Comparison of ENCODE assay signal across 19 cellular contexts in genomic region chr10:132170561-132171361, GRCh38. TPM values are rescaled to one million over a fixed set of nuclear protein-coding genes. Genes with fewer than 3 reads are reported as not detected.
DNase-seq lines count a peak whose midpoint lies in the region; ATAC-seq, FAIRE-seq and TF ChIP-seq lines count a peak whose summit lies in the region.
"Had no signal": no experiment of that assay in that cellular context is flagged by ENCODE, and none has a peak within 500 bp of the region (broad histone marks: within the 10 kb centered on the region; RNA-seq: fewer than 3 reads in every experiment).

No MANE protein-coding gene starts in this region.

- peaks cover 13% of the 10 kb centered on the region for H3K4me1 Mint-ChIP-seq in T-helper 17 cell

- no peak overlapping the region for H3K27ac Mint-ChIP-seq in T-helper 17 cell
- H3K27ac Mint-ChIP-seq: GM23338 had no signal

- H3K79me2 ChIP-seq in HepG2 (ENCODE audit: insufficient read depth, low read length): no peaks in the 10 kb centered on the region

- intact Hi-C loops in HepG2 (cut with micrococcal nuclease; ENCODE audit: unreplicated experiment) (no loop called here), spleen (cut with DNase I; ENCODE audit: low total_unique reads) (no loop called here)

- 0% methylated on average over 1 of the region's 36 CpGs for WGBS in HepG2 (ENCODE audit: low lambda C conversion rate)
- 72 to 78% (median 75%) methylated on average over 25 to 36 of the region's 36 CpGs for WGBS in spleen, 5 donors
- 62 to 77% methylated on average over 21 to 36 of the region's 36 CpGs for WGBS in upper lobe of left lung, 2 donors

- no peak for FAIRE-seq in RCC 7860 (lab: Jason Lieb, UNC)
- FAIRE-seq in HepG2 (lab: Jason Lieb, UNC): no peak
- FAIRE-seq: A204.1, GM12878 had no signal

- TF ChIP-seq CTCF in HepG2 (CRISPR knock-in tag; IDR thresholded peaks at IDR 0.05) (no peak), spleen (IDR thresholded peaks at IDR 0.05 in 8 of 11, conservative IDR thresholded peaks at IDR 0.05 in 3 of 11) (no peak), upper lobe of left lung (IDR thresholded peaks at IDR 0.05) (no peak)

- peaks cover under 1% of the 10 kb centered on the region for H3K4me1 ChIP-seq in HepG2 (ENCODE audit: insufficient read depth, low read length)
- H3K4me1 ChIP-seq in spleen: peaks cover 0 to 1% (median 0%) of the 10 kb centered on the region in 6 donors
- no peaks in the 10 kb centered on the region for H3K4me1 ChIP-seq in upper lobe of left lung

- DNase-seq in activated CD4-positive, CD25-positive, alpha-beta regulatory T cell treated with anti-CD3 and anti-CD28 coated beads, Interleukin-2, amount 50 U/mL, for 72 hours: peak; percentile 31
- DNase-seq in RCC 7860 (ENCODE audit: low spot score) (peak; percentile 8), HepG2 (ENCODE audit: low spot score) (no peak), spleen (peak; percentile 70), upper lobe of left lung (no peak), T-helper 17 cell (no peak)
- DNase-seq: GDM1, Kasumi-1, NCI-H1930, NCI-H510A, NCI-H82, PC-9, SK-N-SH had no signal

- TF ChIP-seq POLR2A in HepG2 (IDR thresholded peaks at IDR 0.05; ENCODE audit: insufficient read depth in 1 of 2, low read depth in 2 of 2, low read length in 2 of 2) (no peak), spleen (IDR thresholded peaks at IDR 0.05) (no peak), upper lobe of left lung (IDR thresholded peaks at IDR 0.05) (no peak)

- H3K27me3 ChIP-seq in HepG2 (ENCODE audit: control insufficient read depth in 1 of 2, insufficient read depth in 2 of 2, low read length in 2 of 2) (peaks cover 4 to 46% of the 10 kb centered on the region in 2 experiments; a peak in 4 of 5 replicates), spleen (replicated peaks in 1 of 7) (peaks cover 0 to 38% (median 2%) of the 10 kb centered on the region in 7 donors), upper lobe of left lung (no peaks in the 10 kb centered on the region)

- no peak overlapping the region for H3K4me3 Mint-ChIP-seq in T-helper 17 cell
- H3K4me3 Mint-ChIP-seq: GM23338 had no signal

- H2AFZ ChIP-seq in HepG2 (ENCODE audit: low read length): no peak overlapping the region
- H2AFZ ChIP-seq: GM23338, PC-9 had no signal

- H3K27ac ChIP-seq in HepG2 (ENCODE audit: extremely low read length, insufficient read depth, low read length): no peak overlapping the region
- no peak overlapping the region for H3K27ac ChIP-seq in spleen
- no peak overlapping the region for H3K27ac ChIP-seq in upper lobe of left lung
- H3K27ac ChIP-seq: C4-2B, PC-9 had no signal

- CTCF ChIA-PET in HepG2 (lab: Yijun Ruan, JAX; ENCODE audit: low intra/inter-chr PET ratio, low total read pairs): interaction anchor here (2.5 kb wide), 1 partner anchor 34 kb away, joined by 8 read pairs; no protein-coding TSS in a partner anchor

- TF ChIP-seq RAD21 in HepG2 (CRISPR knock-in tag; IDR thresholded peaks at IDR 0.05): no peak

- BruUV-seq in HepG2 (replicated peaks; lab: Mats Ljungman, UMichigan): no TSS peak

- no peak for TF ChIP-seq EP300 in HepG2 (IDR thresholded peaks at IDR 0.05; ENCODE audit: low read depth in 2 of 2, low read length in 2 of 2)
- TF ChIP-seq EP300 in HepG2 (CRISPR knock-in tag; IDR thresholded peaks at IDR 0.05; ENCODE audit: borderline replicate concordance): no peak
- TF ChIP-seq EP300 in upper lobe of left lung (IDR thresholded peaks at IDR 0.05): no peak

- in situ Hi-C loops in HepG2 (cut with HindIII; ENCODE audit: extremely low pct_ligation_motif_present, low pct_unique_long_range_greater_than_20kb): no loop called here

- no peak overlapping the region for H3K9ac ChIP-seq in HepG2 (ENCODE audit: insufficient read depth, low read depth, low read length)
- H3K9ac ChIP-seq: SK-N-SH had no signal

- peaks cover 3% of the 10 kb centered on the region for H3K36me3 Mint-ChIP-seq in T-helper 17 cell (ENCODE audit: low read depth)

- no peak overlapping the region for H3K4me2 ChIP-seq in HepG2 (ENCODE audit: low read depth, low read length)
- H3K4me2 ChIP-seq: GM23338, PC-9, SK-N-SH had no signal

- peaks cover 13% of the 10 kb centered on the region for H3K27me3 Mint-ChIP-seq in T-helper 17 cell

- no peak for ATAC-seq in activated CD4-positive, CD25-positive, alpha-beta regulatory T cell treated with anti-CD3 and anti-CD28 coated beads, Interleukin-2, amount 50 U/mL, for 24 hours
- ATAC-seq in HepG2 (peak; percentile 56), GM21390 (IDR thresholded peaks at IDR 0.05; ENCODE audit: unreplicated experiment) (no peak), upper lobe of left lung (ENCODE audit: low FRiP score in 2 of 2) (no peak), T-helper 17 cell (no peak)
- ATAC-seq: GM12878 had no signal

- H3K36me3 ChIP-seq in HepG2 (replicated peaks in 1 of 2; ENCODE audit: control insufficient read depth in 1 of 2, insufficient read depth in 2 of 2, low read length in 2 of 2) (no peaks in the 10 kb centered on the region), spleen (peaks cover 0 to 13% (median 0%) of the 10 kb centered on the region in 6 donors), upper lobe of left lung (no peaks in the 10 kb centered on the region)

- H3K4me3 ChIP-seq in HepG2 (replicated peaks in 1 of 3; ENCODE audit: insufficient read depth in 1 of 3, low read depth in 2 of 3, low read length in 3 of 3): no peak overlapping the region
- H3K4me3 ChIP-seq in spleen: no peak overlapping the region
- no peak overlapping the region for H3K4me3 ChIP-seq in upper lobe of left lung
- H3K4me3 ChIP-seq: GM12878, GM23338, PC-9 had no signal

- POLR2A ChIA-PET in HepG2 (lab: Yijun Ruan, JAX): no interaction called here

- no peaks in the 10 kb centered on the region for H4K20me1 ChIP-seq in HepG2 (ENCODE audit: insufficient read depth, low read length)

- H3K9me3 ChIP-seq in HepG2 (ENCODE audit: low read length): no peaks in the 10 kb centered on the region
- H3K9me3 ChIP-seq in spleen: no peaks in the 10 kb centered on the region
- H3K9me3 ChIP-seq in upper lobe of left lung: no peaks in the 10 kb centered on the region
- H3K9me3 ChIP-seq in T-helper 17 cell (ENCODE audit: control insufficient read depth, low read length, poor library complexity, severe bottlenecking): no peaks in the 10 kb centered on the region
- H3K9me3 ChIP-seq: SK-N-SH had no signal

TF ChIP-seq in HepG2, 621 proteins besides CTCF, POLR2A, EP300 and RAD21:
- TF ChIP-seq TBP (CRISPR knock-in tag; IDR thresholded peaks at IDR 0.05) (no peak), KLF6 (CRISPR knock-in tag; IDR thresholded peaks at IDR 0.05) (no peak), GRHL1 (CRISPR knock-in tag; conservative IDR thresholded peaks at IDR 0.05) (no peak), NFRKB (IDR thresholded peaks at IDR 0.05) (no peak), GLI4 (CRISPR knock-in tag; IDR thresholded peaks at IDR 0.05; ENCODE audit: borderline replicate concordance) (no peak), ATAD3A (CRISPR knock-in tag; IDR thresholded peaks at IDR 0.05) (no peak), MAFK (conservative IDR thresholded peaks at IDR 0.05 in 1 of 2, IDR thresholded peaks at IDR 0.05 in 1 of 2; ENCODE audit: low read length in 2 of 2) (no peak), HDAC6 (IDR thresholded peaks at IDR 0.05; ENCODE audit: low read depth, low read length) (no peak)

RNA-seq across cellular contexts. Expression of gene DPYSL4, which starts 16.0 kb away (rescaled TPM):
- total RNA-seq in HepG2 (2016; rRNA removed; fragmentation: Illumina TruSeq; extraction: Trizol) (0.38 and 0.84 TPM in 2 replicates), spleen (1 to 10 TPM in 4 of 7 donors, under 1 TPM in 2, not detected in 1; 0.85 to 6.0 (median 1.6) TPM), upper lobe of left lung (1 to 10 TPM in 2 of 6 donors, under 1 TPM in 3, not detected in 1; 0.11 to 2.2 (median 0.79) TPM), T-helper 17 cell (1 to 10 TPM in 1 of 2 donors, under 1 TPM in 1; 0.52 to 3.3 TPM)
- total RNA-seq in HepG2 (2016; cell fraction: cytosol; rRNA removed; fragmentation: Illumina TruSeq; extraction: Trizol; ENCODE audit: low read depth): 0.30 and 0.53 TPM in 2 replicates
- 0.28 and 0.67 TPM in 2 replicates for total RNA-seq in HepG2 (2016; cell fraction: insoluble cytoplasmic fraction; rRNA removed; fragmentation: Illumina TruSeq; extraction: Trizol)
- 0.65 and 0.72 TPM in 2 replicates for total RNA-seq in HepG2 (2016; cell fraction: membrane; rRNA removed; fragmentation: Illumina TruSeq; extraction: Trizol)
- total RNA-seq in HepG2 (2016; cell fraction: nucleus; rRNA removed; fragmentation: Illumina TruSeq; extraction: Trizol): 0.25 and 0.85 TPM in 2 replicates
- polyA plus RNA-seq in HepG2 (2011; rRNA removed) (1.2 and 2.1 TPM in 2 replicates), spleen (1 to 10 TPM in 1 of 3 donors, under 1 TPM in 2; 0.55 to 1.0 (median 0.96) TPM)
- 0.87 and 0.98 TPM in 2 replicates for polyA plus RNA-seq in HepG2 (2011; cell fraction: cytosol; rRNA removed)
- polyA plus RNA-seq in HepG2 (2011; cell fraction: nucleus; rRNA removed): 6.5 and 9.7 TPM in 2 replicates
- polyA plus RNA-seq in HepG2 (2012): 0.76 and 1.7 TPM in 2 replicates
- 0.43 and 0.57 TPM in 2 replicates for polyA plus RNA-seq in HepG2 (2016; cell fraction: cytosol; fragmentation: Illumina TruSeq; extraction: Trizol; ENCODE audit: low read depth)
- 0.42 and 0.70 TPM in 2 replicates for polyA plus RNA-seq in HepG2 (2016; cell fraction: insoluble cytoplasmic fraction; fragmentation: Illumina TruSeq; extraction: Trizol; ENCODE audit: low read depth)
- polyA plus RNA-seq in HepG2 (2016; cell fraction: membrane; fragmentation: Illumina TruSeq; extraction: Trizol; ENCODE audit: low read depth): 0.53 and 0.62 TPM in 2 replicates
- 1.1 and 1.7 TPM in 2 replicates for polyA plus RNA-seq in HepG2 (2016; cell fraction: nucleus; fragmentation: Illumina TruSeq; extraction: Trizol; ENCODE audit: insufficient read depth, low read depth)
- polyA minus RNA-seq in HepG2 (2011; rRNA and poly(A)+ RNA removed; ENCODE audit: low replicate concordance): 0.07 and 2.3 TPM in 2 replicates
- polyA minus RNA-seq in HepG2 (2011; cell fraction: cytosol; rRNA and poly(A)+ RNA removed): 1.1 and 1.6 TPM in 2 replicates
- polyA minus RNA-seq in HepG2 (2011; cell fraction: nucleus; rRNA and poly(A)+ RNA removed): 1.2 TPM in 2 replicates

Comparison
In these comparisons a context has a peak if more than half of its experiments do, and no peak if none do; other contexts are left out.
1. DNase-seq: peak in activated CD4-positive, CD25-positive, alpha-beta regulatory T cell treated with anti-CD3 and anti-CD28 coated beads, Interleukin-2, amount 50 U/mL, for 72 hours (single experiment), RCC 7860 (single experiment) and spleen (single experiment); none in HepG2 (single experiment), upper lobe of left lung (0 of 2) and T-helper 17 cell (0 of 3).